Comparison of ENCODE assay signal across 1 cellular context in the genomic region with DNA sequence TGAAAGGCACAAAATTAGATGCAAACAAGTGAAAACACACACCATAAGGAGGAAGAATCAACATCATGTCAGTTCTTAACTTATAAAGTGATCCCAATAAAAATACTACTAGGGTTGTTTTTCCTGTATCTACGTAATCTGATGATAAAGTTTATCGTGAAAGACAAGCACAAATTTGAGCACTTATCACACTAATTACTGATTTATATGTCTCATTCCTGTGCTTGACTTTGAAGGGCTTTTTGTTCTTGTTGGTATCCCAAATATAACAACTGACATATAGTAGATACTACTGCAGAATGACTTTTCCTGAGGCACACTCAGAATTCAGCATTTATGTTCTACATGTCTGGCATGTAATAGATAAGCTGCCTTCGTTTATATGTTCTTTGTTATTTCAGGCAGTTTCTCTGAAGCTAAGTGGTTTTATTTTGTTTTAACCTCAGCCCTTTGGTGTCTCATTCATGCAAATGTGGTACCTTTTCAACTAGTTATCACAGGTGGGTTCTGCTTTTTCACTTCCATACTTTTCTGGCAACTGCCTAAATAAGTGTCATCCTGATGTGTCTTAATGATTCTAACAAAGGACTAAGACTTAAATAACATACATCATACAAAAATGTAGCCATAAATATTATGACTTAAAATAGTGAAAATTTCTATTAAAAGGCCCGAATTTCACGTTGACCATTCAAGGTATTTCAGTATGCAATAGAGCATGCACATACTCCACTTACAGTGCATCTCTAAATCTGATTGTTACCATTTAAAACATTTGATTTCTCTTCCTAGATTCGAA.
TF ChIP-seq lines count a peak whose summit lies in the region.

No MANE protein-coding gene starts in this region.

TF ChIP-seq in WTC11, 78 proteins besides CTCF, POLR2A, EP300 and RAD21:
- no peak for TF ChIP-seq AFF4 (CRISPR knock-in tag; IDR thresholded peaks at IDR 0.05; ENCODE audit: borderline replicate concordance)
- TF ChIP-seq, protein P1, sequence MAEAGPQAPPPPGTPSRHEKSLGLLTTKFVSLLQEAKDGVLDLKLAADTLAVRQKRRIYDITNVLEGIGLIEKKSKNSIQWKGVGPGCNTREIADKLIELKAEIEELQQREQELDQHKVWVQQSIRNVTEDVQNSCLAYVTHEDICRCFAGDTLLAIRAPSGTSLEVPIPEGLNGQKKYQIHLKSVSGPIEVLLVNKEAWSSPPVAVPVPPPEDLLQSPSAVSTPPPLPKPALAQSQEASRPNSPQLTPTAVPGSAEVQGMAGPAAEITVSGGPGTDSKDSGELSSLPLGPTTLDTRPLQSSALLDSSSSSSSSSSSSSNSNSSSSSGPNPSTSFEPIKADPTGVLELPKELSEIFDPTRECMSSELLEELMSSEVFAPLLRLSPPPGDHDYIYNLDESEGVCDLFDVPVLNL (CRISPR knock-in tag; IDR thresholded peaks at IDR 0.05; ENCODE audit: borderline replicate concordance, low read depth) = no peak
- TF ChIP-seq ZNF532 (CRISPR knock-in tag; IDR thresholded peaks at IDR 0.05; ENCODE audit: borderline replicate concordance) = no peak
- no peak for TF ChIP-seq EMX1 (CRISPR knock-in tag; IDR thresholded peaks at IDR 0.05)
- TF ChIP-seq, protein P2, sequence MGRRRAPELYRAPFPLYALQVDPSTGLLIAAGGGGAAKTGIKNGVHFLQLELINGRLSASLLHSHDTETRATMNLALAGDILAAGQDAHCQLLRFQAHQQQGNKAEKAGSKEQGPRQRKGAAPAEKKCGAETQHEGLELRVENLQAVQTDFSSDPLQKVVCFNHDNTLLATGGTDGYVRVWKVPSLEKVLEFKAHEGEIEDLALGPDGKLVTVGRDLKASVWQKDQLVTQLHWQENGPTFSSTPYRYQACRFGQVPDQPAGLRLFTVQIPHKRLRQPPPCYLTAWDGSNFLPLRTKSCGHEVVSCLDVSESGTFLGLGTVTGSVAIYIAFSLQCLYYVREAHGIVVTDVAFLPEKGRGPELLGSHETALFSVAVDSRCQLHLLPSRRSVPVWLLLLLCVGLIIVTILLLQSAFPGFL (CRISPR knock-in tag; IDR thresholded peaks at IDR 0.05; ENCODE audit: borderline replicate concordance) = no peak
- TF ChIP-seq FOXJ3 (CRISPR knock-in tag; IDR thresholded peaks at IDR 0.05; ENCODE audit: borderline replicate concordance) = no peak
- TF ChIP-seq, protein P3, sequence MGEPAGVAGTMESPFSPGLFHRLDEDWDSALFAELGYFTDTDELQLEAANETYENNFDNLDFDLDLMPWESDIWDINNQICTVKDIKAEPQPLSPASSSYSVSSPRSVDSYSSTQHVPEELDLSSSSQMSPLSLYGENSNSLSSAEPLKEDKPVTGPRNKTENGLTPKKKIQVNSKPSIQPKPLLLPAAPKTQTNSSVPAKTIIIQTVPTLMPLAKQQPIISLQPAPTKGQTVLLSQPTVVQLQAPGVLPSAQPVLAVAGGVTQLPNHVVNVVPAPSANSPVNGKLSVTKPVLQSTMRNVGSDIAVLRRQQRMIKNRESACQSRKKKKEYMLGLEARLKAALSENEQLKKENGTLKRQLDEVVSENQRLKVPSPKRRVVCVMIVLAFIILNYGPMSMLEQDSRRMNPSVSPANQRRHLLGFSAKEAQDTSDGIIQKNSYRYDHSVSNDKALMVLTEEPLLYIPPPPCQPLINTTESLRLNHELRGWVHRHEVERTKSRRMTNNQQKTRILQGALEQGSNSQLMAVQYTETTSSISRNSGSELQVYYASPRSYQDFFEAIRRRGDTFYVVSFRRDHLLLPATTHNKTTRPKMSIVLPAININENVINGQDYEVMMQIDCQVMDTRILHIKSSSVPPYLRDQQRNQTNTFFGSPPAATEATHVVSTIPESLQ (CRISPR knock-in tag; IDR thresholded peaks at IDR 0.05) = no peak
- TF ChIP-seq, protein P4, sequence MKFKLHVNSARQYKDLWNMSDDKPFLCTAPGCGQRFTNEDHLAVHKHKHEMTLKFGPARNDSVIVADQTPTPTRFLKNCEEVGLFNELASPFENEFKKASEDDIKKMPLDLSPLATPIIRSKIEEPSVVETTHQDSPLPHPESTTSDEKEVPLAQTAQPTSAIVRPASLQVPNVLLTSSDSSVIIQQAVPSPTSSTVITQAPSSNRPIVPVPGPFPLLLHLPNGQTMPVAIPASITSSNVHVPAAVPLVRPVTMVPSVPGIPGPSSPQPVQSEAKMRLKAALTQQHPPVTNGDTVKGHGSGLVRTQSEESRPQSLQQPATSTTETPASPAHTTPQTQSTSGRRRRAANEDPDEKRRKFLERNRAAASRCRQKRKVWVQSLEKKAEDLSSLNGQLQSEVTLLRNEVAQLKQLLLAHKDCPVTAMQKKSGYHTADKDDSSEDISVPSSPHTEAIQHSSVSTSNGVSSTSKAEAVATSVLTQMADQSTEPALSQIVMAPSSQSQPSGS (CRISPR knock-in tag; IDR thresholded peaks at IDR 0.05; ENCODE audit: borderline replicate concordance, low read depth) = no peak
- TF ChIP-seq, protein P5, sequence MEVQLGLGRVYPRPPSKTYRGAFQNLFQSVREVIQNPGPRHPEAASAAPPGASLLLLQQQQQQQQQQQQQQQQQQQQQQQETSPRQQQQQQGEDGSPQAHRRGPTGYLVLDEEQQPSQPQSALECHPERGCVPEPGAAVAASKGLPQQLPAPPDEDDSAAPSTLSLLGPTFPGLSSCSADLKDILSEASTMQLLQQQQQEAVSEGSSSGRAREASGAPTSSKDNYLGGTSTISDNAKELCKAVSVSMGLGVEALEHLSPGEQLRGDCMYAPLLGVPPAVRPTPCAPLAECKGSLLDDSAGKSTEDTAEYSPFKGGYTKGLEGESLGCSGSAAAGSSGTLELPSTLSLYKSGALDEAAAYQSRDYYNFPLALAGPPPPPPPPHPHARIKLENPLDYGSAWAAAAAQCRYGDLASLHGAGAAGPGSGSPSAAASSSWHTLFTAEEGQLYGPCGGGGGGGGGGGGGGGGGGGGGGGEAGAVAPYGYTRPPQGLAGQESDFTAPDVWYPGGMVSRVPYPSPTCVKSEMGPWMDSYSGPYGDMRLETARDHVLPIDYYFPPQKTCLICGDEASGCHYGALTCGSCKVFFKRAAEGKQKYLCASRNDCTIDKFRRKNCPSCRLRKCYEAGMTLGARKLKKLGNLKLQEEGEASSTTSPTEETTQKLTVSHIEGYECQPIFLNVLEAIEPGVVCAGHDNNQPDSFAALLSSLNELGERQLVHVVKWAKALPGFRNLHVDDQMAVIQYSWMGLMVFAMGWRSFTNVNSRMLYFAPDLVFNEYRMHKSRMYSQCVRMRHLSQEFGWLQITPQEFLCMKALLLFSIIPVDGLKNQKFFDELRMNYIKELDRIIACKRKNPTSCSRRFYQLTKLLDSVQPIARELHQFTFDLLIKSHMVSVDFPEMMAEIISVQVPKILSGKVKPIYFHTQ (CRISPR knock-in tag; IDR thresholded peaks at IDR 0.05) = no peak
- TF ChIP-seq, protein P6, sequence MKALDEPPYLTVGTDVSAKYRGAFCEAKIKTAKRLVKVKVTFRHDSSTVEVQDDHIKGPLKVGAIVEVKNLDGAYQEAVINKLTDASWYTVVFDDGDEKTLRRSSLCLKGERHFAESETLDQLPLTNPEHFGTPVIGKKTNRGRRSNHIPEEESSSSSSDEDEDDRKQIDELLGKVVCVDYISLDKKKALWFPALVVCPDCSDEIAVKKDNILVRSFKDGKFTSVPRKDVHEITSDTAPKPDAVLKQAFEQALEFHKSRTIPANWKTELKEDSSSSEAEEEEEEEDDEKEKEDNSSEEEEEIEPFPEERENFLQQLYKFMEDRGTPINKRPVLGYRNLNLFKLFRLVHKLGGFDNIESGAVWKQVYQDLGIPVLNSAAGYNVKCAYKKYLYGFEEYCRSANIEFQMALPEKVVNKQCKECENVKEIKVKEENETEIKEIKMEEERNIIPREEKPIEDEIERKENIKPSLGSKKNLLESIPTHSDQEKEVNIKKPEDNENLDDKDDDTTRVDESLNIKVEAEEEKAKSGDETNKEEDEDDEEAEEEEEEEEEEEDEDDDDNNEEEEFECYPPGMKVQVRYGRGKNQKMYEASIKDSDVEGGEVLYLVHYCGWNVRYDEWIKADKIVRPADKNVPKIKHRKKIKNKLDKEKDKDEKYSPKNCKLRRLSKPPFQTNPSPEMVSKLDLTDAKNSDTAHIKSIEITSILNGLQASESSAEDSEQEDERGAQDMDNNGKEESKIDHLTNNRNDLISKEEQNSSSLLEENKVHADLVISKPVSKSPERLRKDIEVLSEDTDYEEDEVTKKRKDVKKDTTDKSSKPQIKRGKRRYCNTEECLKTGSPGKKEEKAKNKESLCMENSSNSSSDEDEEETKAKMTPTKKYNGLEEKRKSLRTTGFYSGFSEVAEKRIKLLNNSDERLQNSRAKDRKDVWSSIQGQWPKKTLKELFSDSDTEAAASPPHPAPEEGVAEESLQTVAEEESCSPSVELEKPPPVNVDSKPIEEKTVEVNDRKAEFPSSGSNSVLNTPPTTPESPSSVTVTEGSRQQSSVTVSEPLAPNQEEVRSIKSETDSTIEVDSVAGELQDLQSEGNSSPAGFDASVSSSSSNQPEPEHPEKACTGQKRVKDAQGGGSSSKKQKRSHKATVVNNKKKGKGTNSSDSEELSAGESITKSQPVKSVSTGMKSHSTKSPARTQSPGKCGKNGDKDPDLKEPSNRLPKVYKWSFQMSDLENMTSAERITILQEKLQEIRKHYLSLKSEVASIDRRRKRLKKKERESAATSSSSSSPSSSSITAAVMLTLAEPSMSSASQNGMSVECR (CRISPR knock-in tag; IDR thresholded peaks at IDR 0.05; ENCODE audit: borderline replicate concordance) = no peak
- no peak for TF ChIP-seq ZNF416 (CRISPR knock-in tag; IDR thresholded peaks at IDR 0.05)
- TF ChIP-seq, protein P7, sequence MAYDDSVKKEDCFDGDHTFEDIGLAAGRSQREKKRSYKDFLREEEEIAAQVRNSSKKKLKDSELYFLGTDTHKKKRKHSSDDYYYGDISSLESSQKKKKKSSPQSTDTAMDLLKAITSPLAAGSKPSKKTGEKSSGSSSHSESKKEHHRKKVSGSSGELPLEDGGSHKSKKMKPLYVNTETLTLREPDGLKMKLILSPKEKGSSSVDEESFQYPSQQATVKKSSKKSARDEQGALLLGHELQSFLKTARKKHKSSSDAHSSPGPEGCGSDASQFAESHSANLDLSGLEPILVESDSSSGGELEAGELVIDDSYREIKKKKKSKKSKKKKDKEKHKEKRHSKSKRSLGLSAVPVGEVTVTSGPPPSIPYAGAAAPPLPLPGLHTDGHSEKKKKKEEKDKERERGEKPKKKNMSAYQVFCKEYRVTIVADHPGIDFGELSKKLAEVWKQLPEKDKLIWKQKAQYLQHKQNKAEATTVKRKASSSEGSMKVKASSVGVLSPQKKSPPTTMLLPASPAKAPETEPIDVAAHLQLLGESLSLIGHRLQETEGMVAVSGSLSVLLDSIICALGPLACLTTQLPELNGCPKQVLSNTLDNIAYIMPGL (CRISPR knock-in tag; IDR thresholded peaks at IDR 0.05) = no peak
TF ChIP-seq in WTC11: peak in this region for 0.
